Comparison of ENCODE assay signal across 8 cellular contexts in the genomic region with DNA sequence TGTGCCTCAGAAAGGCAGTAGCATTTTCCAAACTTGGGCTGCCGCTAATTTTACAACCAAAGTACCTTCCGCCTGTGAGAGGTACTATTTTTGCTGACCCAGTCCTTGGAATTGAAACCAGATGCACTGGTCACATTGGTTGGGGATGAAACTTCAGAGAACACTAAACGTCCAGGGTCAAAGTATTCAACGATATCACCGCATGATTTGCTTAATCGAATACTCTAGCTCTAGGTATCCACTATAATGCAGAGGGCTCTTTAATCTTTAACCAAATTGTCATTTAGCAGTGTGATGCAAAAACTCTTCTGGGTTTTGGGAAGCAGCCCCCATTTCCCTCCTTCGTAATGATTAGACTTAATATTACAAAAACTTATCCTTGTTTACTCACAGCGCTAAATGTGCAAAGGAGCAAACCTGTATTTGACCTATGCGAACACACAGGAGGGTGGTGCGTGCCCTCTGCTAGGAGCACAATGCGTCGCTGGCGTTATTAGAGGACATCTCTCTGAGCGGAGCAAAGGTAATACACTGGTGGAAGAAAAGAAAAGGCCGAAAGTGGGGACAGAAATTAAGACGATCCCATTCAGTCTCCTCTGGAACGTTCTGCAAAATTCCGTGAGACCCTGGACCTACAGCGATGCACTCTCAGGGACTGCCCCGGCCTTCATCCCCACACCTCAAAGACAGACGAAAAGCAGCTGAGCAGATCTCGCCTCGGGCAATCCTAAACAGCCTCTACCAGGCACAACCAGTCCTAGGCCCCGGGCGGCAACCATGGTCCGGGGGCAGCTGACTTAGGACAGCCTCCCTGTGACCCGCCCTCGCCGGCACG. TPM values are rescaled to one million over a fixed set of nuclear protein-coding genes. Genes with fewer than 3 reads are reported as not detected.
A peak's percentile ranks its signal among the peaks of the same experiment; 100 is the strongest.
DNase-seq lines count a peak whose midpoint lies in the region; ATAC-seq and TF ChIP-seq lines count a peak whose summit lies in the region.

No MANE protein-coding gene starts in this region.

- DNase-seq in GM12865 (ENCODE audit: low read depth) (no peak), SJSA1 (ENCODE audit: low read depth in 1 of 2, low spot score in 2 of 2) (no peak), fibroblast of the aortic adventitia (ENCODE audit: low read depth) (no peak), retinal pigment epithelial cell (ENCODE audit: low read depth) (no peak), NCI-H69 (lab: John Stamatoyannopoulos, UW) (no peak), NOMO-1 treated with dmso at 0.1 percent for 144 hours (lab: John Stamatoyannopoulos, UW; ENCODE audit: unreplicated experiment) (no peak)
- DNase-seq in stimulated activated CD4-positive, alpha-beta T cell treated with anti-CD3 and anti-CD28 coated beads, Interleukin-12 subunit alpha, Interleukin-12 subunit beta, amount 100 ng/mL, for 4 hours = no peak

- peaks cover 33% of the 10 kb centered on the region for H3K4me1 ChIP-seq in SJSA1 (replicated peaks)

- H3K4me3 ChIP-seq in GM12865 (ENCODE audit: low read depth, low read length) (peak overlapping the region; percentile 44), SJSA1 (peak overlapping the region; percentile 63), fibroblast of the aortic adventitia (ENCODE audit: low read depth, low read length) (peak overlapping the region; percentile 65), retinal pigment epithelial cell (ENCODE audit: low read length) (peak overlapping the region; percentile 49)

- no peaks in the 10 kb centered on the region for H3K27me3 ChIP-seq in SJSA1 (replicated peaks)

- H3K27ac ChIP-seq in SJSA1 = peak overlapping the region; percentile 23; the same call in 1 of the 2 replicates

- H3K36me3 ChIP-seq in SJSA1 = peaks cover 10% of the 10 kb centered on the region; the same call in 1 of the 2 replicates

- no peak for ATAC-seq in HG03521 (IDR thresholded peaks at IDR 0.05; ENCODE audit: unreplicated experiment)

- no peaks in the 10 kb centered on the region for H3K9me3 ChIP-seq in SJSA1 (replicated peaks)

- TF ChIP-seq CTCF in GM12865 (IDR thresholded peaks at IDR 0.05; ENCODE audit: insufficient read depth, low read depth, low read length, missing control alignments) = no peak
- TF ChIP-seq CTCF in fibroblast of the aortic adventitia (IDR thresholded peaks at IDR 0.05; ENCODE audit: insufficient read depth, low read length) = no peak
- no peak for TF ChIP-seq CTCF in retinal pigment epithelial cell (conservative IDR thresholded peaks at IDR 0.05; ENCODE audit: low read depth, low read length)

RNA-seq across cellular contexts. Expression of a gene that starts 0.9 kb away (rescaled TPM):
- total RNA-seq in SJSA1 (2014; rRNA removed; shearing (Covaris generic)) = 12.4 and 27.6 TPM in 2 replicates
- total RNA-seq in fibroblast of the aortic adventitia (ENCODE audit: low replicate concordance) = 5.2 and 5.7 TPM in 2 replicates
